ENCODE assay signal across 8 cellular contexts in genomic region chr12:21773263-21773741, GRCh38. TPM values are rescaled to one million over a fixed set of nuclear protein-coding genes. Genes with fewer than 3 reads are reported as not detected.
DNase-seq lines count a peak whose midpoint lies in the region; ATAC-seq and TF ChIP-seq lines count a peak whose summit lies in the region.

No MANE protein-coding gene starts in this region.

- H3K27ac Mint-ChIP-seq in chondrocyte (ENCODE audit: unreplicated experiment), result no peak overlapping the region

- CTCF ChIA-PET in HEK293 (lab: Yijun Ruan, JAX), result interaction anchor here (0.7 to 1.1 kb wide), 3 partner anchors 15 to 216 kb away, joined by 3 to 4 read pairs (median 3); no protein-coding TSS in a partner anchor

- H3K9me3 ChIP-seq in HEK293 (ENCODE audit: control insufficient read depth, insufficient read depth, low read depth, low read length) (no peaks in the 10 kb centered on the region), right lobe of liver (no peaks in the 10 kb centered on the region), vagina (no peaks in the 10 kb centered on the region)

- H3K4me3 ChIP-seq in HEK293 (ENCODE audit: low read depth, low read length) (no peak overlapping the region), right lobe of liver (peak overlapping the region; percentile 46 to 75 (median 74)), vagina (peak overlapping the region; percentile 60 to 72)

- peaks cover 4 to 40% of the 10 kb centered on the region in 2 experiments; a peak in 2 of 3 replicates for H3K36me3 ChIP-seq in HEK293 (ENCODE audit: control insufficient read depth in 2 of 2, insufficient read depth in 1 of 2, low read length in 2 of 2)
- H3K36me3 ChIP-seq in right lobe of liver, result peaks cover 0 to 13% (median 0%) of the 10 kb centered on the region in 4 donors
- H3K36me3 ChIP-seq in vagina, result no peaks in the 10 kb centered on the region

- H3K27me3 Mint-ChIP-seq in chondrocyte (ENCODE audit: low read depth), result peaks cover 16% of the 10 kb centered on the region

- H3K4me1 ChIP-seq in HEK293 (ENCODE audit: control insufficient read depth, insufficient read depth, low read length), result peaks cover 5% of the 10 kb centered on the region
- peaks cover 0 to 20% (median 3%) of the 10 kb centered on the region in 4 donors for H3K4me1 ChIP-seq in right lobe of liver
- peaks cover 7% of the 10 kb centered on the region for H3K4me1 ChIP-seq in vagina

- DNase-seq in chondrocyte (ENCODE audit: low spot score) (no peak), right lobe of liver (peak; percentile 88 to 93 (median 91)), vagina (ENCODE audit: extremely low spot score in 2 of 2) (no peak), epidermal melanocyte (ENCODE audit: insufficient read length, low spot score) (no peak), NCI-H526 treated with DMSO at 0.1 percent for 48 hours (lab: John Stamatoyannopoulos, UW) (no peak)

- TF ChIP-seq POLR2A in right lobe of liver (IDR thresholded peaks at IDR 0.05), result peak; percentile 42
- no peak for TF ChIP-seq POLR2A in vagina (IDR thresholded peaks at IDR 0.05)

- POLR2A ChIA-PET in HEK293 (lab: Yijun Ruan, JAX), result no interaction called here

- H3K4me1 Mint-ChIP-seq in chondrocyte (ENCODE audit: low read depth), result peaks cover 9% of the 10 kb centered on the region

- TF ChIP-seq CTCF in 22Rv1 (IDR thresholded peaks at IDR 0.05) (peak; percentile 75), HEK293 (tag by site-specific recombination; IDR thresholded peaks at IDR 0.05) (peak; percentile 46; the same call in 1 of the 2 replicates), chondrocyte (IDR thresholded peaks at IDR 0.05) (peak; percentile 43), right lobe of liver (IDR thresholded peaks at IDR 0.05) (peak; percentile 43 to 61 (median 48)), vagina (IDR thresholded peaks at IDR 0.05) (no peak)

- ATAC-seq in right lobe of liver, result peak; percentile 68 to 79 (median 78)
- no peak for ATAC-seq in GM19395 (IDR thresholded peaks at IDR 0.05; ENCODE audit: unreplicated experiment)

- no peaks in the 10 kb centered on the region for H3K27me3 ChIP-seq in right lobe of liver
- no peaks in the 10 kb centered on the region for H3K27me3 ChIP-seq in vagina

- H3K9me3 Mint-ChIP-seq in chondrocyte (ENCODE audit: low read depth), result no peaks in the 10 kb centered on the region

- no peak overlapping the region for H3K4me3 Mint-ChIP-seq in chondrocyte (ENCODE audit: unreplicated experiment)

- WGBS in right lobe of liver (ENCODE audit: insufficient coverage, low coverage, low lambda C conversion rate, missing lambda C conversion rate), result 7% methylated on average over 21 of the region's 23 CpGs

- H3K36me3 Mint-ChIP-seq in chondrocyte (ENCODE audit: low read depth), result no peaks in the 10 kb centered on the region

- no peak overlapping the region for H3K27ac ChIP-seq in 22Rv1
- H3K27ac ChIP-seq in HEK293 (ENCODE audit: extremely low read depth, low read depth, low read length), result no peak overlapping the region
- peak overlapping the region; percentile 77 to 99 (median 99) for H3K27ac ChIP-seq in right lobe of liver
- H3K27ac ChIP-seq in vagina, result peak overlapping the region; percentile 82

- intact Hi-C loops in right lobe of liver (cut with DNase I) (no loop called here), vagina (cut with DNase I) (loop anchor here (10.0 kb wide), 1 partner anchor 61 kb away; no protein-coding TSS in a partner anchor)

TF ChIP-seq in HEK293, 187 proteins besides CTCF, POLR2A, EP300 and RAD21:
- TF ChIP-seq ZNF514 (tag by site-specific recombination; IDR thresholded peaks at IDR 0.05) (no peak), ZNF202 (tag by site-specific recombination; IDR thresholded peaks at IDR 0.05; ENCODE audit: borderline replicate concordance) (0 out of 2 replicates have a peak, but pooled peaks have one; percentile 55), ZNF362 (tag by site-specific recombination; IDR thresholded peaks at IDR 0.05) (no peak), ZBTB6 (tag by site-specific recombination; IDR thresholded peaks at IDR 0.05) (no peak), ZNF654 (tag by site-specific recombination; IDR thresholded peaks at IDR 0.05; ENCODE audit: low read depth) (0 out of 2 replicates have a peak, but pooled peaks have one; percentile 1), ZNF391 (tag by site-specific recombination; IDR thresholded peaks at IDR 0.05; ENCODE audit: borderline replicate concordance, low read depth) (peak; percentile 17; the same call in 1 of the 2 replicates), PRDM1 (tag by site-specific recombination; IDR thresholded peaks at IDR 0.05) (peak; percentile 2; the same call in 1 of the 2 replicates)

RNA-seq across cellular contexts. Expression of gene KCNJ8, which starts 1.2 kb away (rescaled TPM):
- total RNA-seq in chondrocyte (1.1 TPM in 2 of 3 replicates, not detected in the other), right lobe of liver (10 to 100 TPM in 5 of 6 experiments, 1 to 10 TPM in 1; 9.1 to 37.5 (median 25.4) TPM), vagina (17.2 TPM)

Comparison
In these comparisons a context has a peak if more than half of its experiments do, and no peak if none do; other contexts are left out.
1. H3K27ac ChIP-seq: peak in right lobe of liver (3 of 3) and vagina (single experiment); none in 22Rv1 (single experiment) and HEK293 (single experiment).
2. CTCF ChIP-seq: peak in 22Rv1 (single experiment), HEK293 (single experiment), chondrocyte (single experiment) and right lobe of liver (4 of 4); none in vagina (0 of 3).
3. DNase-seq: peak in right lobe of liver (3 of 3); none in chondrocyte (single experiment), vagina (0 of 2), epidermal melanocyte (single experiment) and NCI-H526 treated with DMSO at 0.1 percent for 48 hours (single experiment).